In the genomic region with DNA sequence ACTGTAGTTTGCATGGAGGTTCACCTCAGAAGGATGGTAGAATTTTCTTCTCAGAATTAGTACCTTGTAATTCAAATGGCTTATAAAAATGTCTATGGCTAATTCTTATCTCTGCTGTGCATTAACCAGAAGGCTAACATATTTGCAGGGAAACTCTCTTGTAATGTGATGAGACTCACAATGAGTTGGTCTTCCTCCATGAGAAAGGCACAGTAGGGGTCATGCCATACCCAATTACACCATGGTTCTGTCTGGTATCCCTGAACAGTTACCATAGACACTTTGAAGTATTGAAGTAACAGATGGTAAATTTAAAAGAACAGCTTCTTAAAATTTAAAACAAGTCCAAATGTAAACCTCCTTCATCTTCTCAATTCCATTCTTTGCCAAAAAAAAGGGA, we compare ENCODE assay signal across 21 cellular contexts. TPM values are rescaled to one million over a fixed set of nuclear protein-coding genes. Genes with fewer than 3 reads are reported as not detected.
"Had no signal": no experiment of that assay in that cellular context is flagged by ENCODE, and none has a peak within 500 bp of the region (broad histone marks: within the 10 kb centered on the region; RNA-seq: fewer than 3 reads in every experiment).

No MANE protein-coding gene starts in this region.

- ATAC-seq: left cardiac atrium; left ventricle myocardium superior; naive thymus-derived CD4-positive, alpha-beta T cell; right cardiac atrium had no signal

- H3K4me1 ChIP-seq: colonic mucosa, stomach had no signal

- FAIRE-seq: kidney, small intestine had no signal

- H3K4me3 ChIP-seq: colonic mucosa, lung, stomach had no signal

- H3K36me3 ChIP-seq: colonic mucosa, stomach had no signal

- H3K27ac ChIP-seq: colonic mucosa, stomach had no signal

- H3K27me3 ChIP-seq: colonic mucosa had no signal

- DNase-seq: colonic mucosa; dermis blood vessel endothelial cell; effector CD4-positive, alpha-beta T cell; foreskin melanocyte; head of caudate nucleus; immature natural killer cell; kidney; left cardiac atrium; left ventricle myocardium superior; mesenchymal stem cell; naive thymus-derived CD4-positive, alpha-beta T cell; nephron progenitor cell; right cardiac atrium; small intestine; stimulated activated CD4-positive, alpha-beta T cell treated with anti-CD3 and anti-CD28 coated beads, Interleukin-12 subunit alpha, Interleukin-12 subunit beta, amount 100 ng/mL, for 4 hours; stimulated activated naive CD4-positive, alpha-beta T cell; stomach; substantia nigra; trophoblast cell had no signal

- H3K9me3 ChIP-seq: colonic mucosa had no signal

RNA-seq across cellular contexts. Expression of gene SLAIN1, which starts 22.7 kb away (rescaled TPM):
- total RNA-seq: osteocyte had no signal
